ENCODE assay signal across 10 cellular contexts in the genomic region with DNA sequence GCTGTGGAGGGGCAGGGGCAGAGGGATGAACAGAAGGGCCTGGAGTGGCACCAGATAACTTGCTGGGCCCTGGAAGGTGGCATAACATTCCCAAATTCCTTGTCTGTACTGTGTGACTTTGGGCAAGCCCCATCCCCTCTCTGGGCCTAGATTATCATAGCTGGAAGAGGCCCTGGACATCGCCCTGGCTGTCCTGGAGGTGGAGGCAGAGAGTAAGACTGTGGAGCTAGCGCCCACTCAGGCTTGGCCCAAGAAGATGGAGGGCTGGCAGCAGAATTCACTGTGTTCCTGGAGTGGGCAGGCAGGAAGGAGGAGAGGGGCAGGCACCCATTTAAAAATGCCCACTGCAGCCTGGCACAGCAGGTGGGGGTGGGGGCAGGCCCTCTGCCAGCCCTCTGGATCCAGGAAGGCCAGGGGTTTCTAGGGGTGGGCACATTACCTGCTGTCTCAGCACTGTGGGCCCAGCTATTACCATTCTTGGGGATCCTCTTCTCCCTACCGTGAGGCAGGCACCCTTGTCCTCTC. TPM values are rescaled to one million over a fixed set of nuclear protein-coding genes. Genes with fewer than 3 reads are reported as not detected.
A peak's percentile ranks its signal among the peaks of the same experiment; 100 is the strongest.
DNase-seq lines count a peak whose midpoint lies in the region; ATAC-seq, FAIRE-seq and TF ChIP-seq lines count a peak whose summit lies in the region.
"Had no signal": no experiment of that assay in that cellular context is flagged by ENCODE, and none has a peak within 500 bp of the region (broad histone marks: within the 10 kb centered on the region; RNA-seq: fewer than 3 reads in every experiment).

No MANE protein-coding gene starts in this region.

- no peak overlapping the region for H2BK20ac ChIP-seq in H1 (ENCODE audit: low read length)

- no peak overlapping the region for H3K56ac ChIP-seq in H1 (replicated peaks; ENCODE audit: insufficient read length, low read depth, low read length)

- H4K91ac ChIP-seq in H1 (replicated peaks; ENCODE audit: insufficient read length, low read length), result no peak overlapping the region

- no peak overlapping the region for H4K8ac ChIP-seq in H1 (ENCODE audit: extremely low read depth, insufficient read depth, low read length)

- no peak overlapping the region for H3K27ac ChIP-seq in H1 (ENCODE audit: low read depth, low read length)

- peak overlapping the region; percentile 55 to 58 for H3K4me2 ChIP-seq in H1 (ENCODE audit: insufficient read depth in 1 of 2, low read depth in 2 of 2, low read length in 2 of 2)

- H3K27me3 ChIP-seq in H1 (replicated peaks in 1 of 4; ENCODE audit: control insufficient read depth in 3 of 4, extremely low read depth in 1 of 4, insufficient read depth in 3 of 4, low read length in 3 of 4), result peaks cover 28 to 51% (median 46%) of the 10 kb centered on the region in 4 experiments

- peak overlapping the region; percentile 32; the same call in 1 of the 2 replicates for H2AK5ac ChIP-seq in H1 (ENCODE audit: low read depth, low read length)

- no peak overlapping the region for H3K9ac ChIP-seq in H1 (replicated peaks in 1 of 4; ENCODE audit: extremely low read depth in 1 of 4, low read depth in 3 of 4, low read length in 3 of 4)

- no peak overlapping the region for H2BK12ac ChIP-seq in H1 (ENCODE audit: low read depth, low read length)

- no peaks in the 10 kb centered on the region for H3K9me3 Mint-ChIP-seq in neural crest cell
- H3K9me3 Mint-ChIP-seq: central memory CD8-positive, alpha-beta T cell; T-helper 1 cell treated with Interleukin-12 subunit alpha and Interleukin-12 subunit beta and Interleukin-4 antibody, amounts not matched to agents 30 μg/mL and 1 μg/mL, for 36 hours had no signal

- no peak overlapping the region for H2BK15ac ChIP-seq in H1 (ENCODE audit: low read length)

- peaks cover 86% of the 10 kb centered on the region for H3K4me1 Mint-ChIP-seq in neural crest cell
- H3K4me1 Mint-ChIP-seq: central memory CD8-positive, alpha-beta T cell had no signal

- FAIRE-seq in H1 (lab: Jason Lieb, UNC), result no peak

- peak overlapping the region; percentile 34 for H3K18ac ChIP-seq in H1 (ENCODE audit: extremely low read depth, low read length)

- H2BK5ac ChIP-seq in H1 (ENCODE audit: low read depth, low read length), result no peak overlapping the region

- no peak overlapping the region for H2AFZ ChIP-seq in H1 (ENCODE audit: low read length)

- H3K27ac Mint-ChIP-seq in neural crest cell (ENCODE audit: unreplicated experiment), result peak overlapping the region; percentile 84
- H3K27ac Mint-ChIP-seq: T-helper 1 cell treated with Interleukin-12 subunit alpha and Interleukin-12 subunit beta and Interleukin-4 antibody, amounts not matched to agents 30 μg/mL and 1 μg/mL, for 36 hours had no signal

- no peak overlapping the region for H3K23ac ChIP-seq in H1 (ENCODE audit: insufficient read length)

- H3K4ac ChIP-seq in H1 (replicated peaks; ENCODE audit: insufficient read length, low read depth, low read length), result no peak overlapping the region

- POLR2A ChIA-PET in H1 (lab: Charles Lee; ENCODE audit: partially characterized antibody), result interaction anchor here (0.8 to 10.7 kb wide), 4 partner anchors 10 to 22 kb away, joined by 3 to 91 read pairs (median 4); a partner anchor contains a TSS

- H3K23me2 ChIP-seq in H1 (ENCODE audit: low read depth, low read length), result no peaks in the 10 kb centered on the region

- H3K4me3 ChIP-seq in H1 (ENCODE audit: extremely low read depth in 1 of 4, insufficient read depth in 2 of 4, low read depth in 3 of 4, low read length in 4 of 4), result peak overlapping the region in 3 of 4 experiments; percentile 25 to 31 (median 27); a peak in 4 of 8 replicates

- peak; percentile 45 to 68 (median 67); a peak in 3 of 4 replicates for TF ChIP-seq CTCF in H1 (IDR thresholded peaks at IDR 0.05; ENCODE audit: control extremely low read depth in 1 of 3, insufficient read depth in 1 of 3, low read depth in 1 of 3, low read length in 3 of 3)
- peak; percentile 49 for TF ChIP-seq CTCF in neural crest cell (conservative IDR thresholded peaks at IDR 0.05)

- H3K79me1 ChIP-seq in H1 (ENCODE audit: low read depth, low read length), result no peaks in the 10 kb centered on the region

- no peak overlapping the region for H4K5ac ChIP-seq in H1 (ENCODE audit: insufficient read length, low read depth, low read length)

- no peaks in the 10 kb centered on the region for H3K36me3 Mint-ChIP-seq in neural crest cell (ENCODE audit: low read depth)

- H3K79me2 ChIP-seq in H1 (ENCODE audit: control insufficient read depth in 1 of 2, insufficient read depth in 2 of 2, low read length in 2 of 2), result no peaks in the 10 kb centered on the region

- 65% methylated on average over 3 of the region's 3 CpGs; no CpG with 5 or more reads in 1 of the 2 experiments for WGBS in H1 (ENCODE audit: extremely low coverage in 1 of 2, insufficient coverage in 1 of 2, insufficient read length in 1 of 2, insufficient replicate concordance in 2 of 2, low coverage in 1 of 2, low lambda C conversion rate in 2 of 2, missing lambda C conversion rate in 1 of 2), 2 experiments

- peak in 1 of 2 experiments; percentile 36; a peak in 2 of 4 replicates for TF ChIP-seq RAD21 in H1 (IDR thresholded peaks at IDR 0.05 in 1 of 2, conservative IDR thresholded peaks at IDR 0.05 in 1 of 2; ENCODE audit: low read depth in 2 of 2, low read length in 2 of 2)

- no peaks in the 10 kb centered on the region for H3K9me3 ChIP-seq in H1 (ENCODE audit: insufficient read depth in 2 of 2, low read depth in 1 of 2, low read length in 1 of 2)

- no peak overlapping the region for H3K14ac ChIP-seq in H1 (ENCODE audit: insufficient read length)

- no peak for TF ChIP-seq EP300 in H1 (IDR thresholded peaks at IDR 0.05; ENCODE audit: borderline replicate concordance in 1 of 2, low read depth in 2 of 2, low read length in 2 of 2)

- H4K20me1 ChIP-seq in H1 (replicated peaks in 1 of 2; ENCODE audit: control insufficient read depth in 1 of 2, insufficient read depth in 2 of 2, low read length in 2 of 2), result peaks cover 22 to 32% of the 10 kb centered on the region in 2 experiments

- TF ChIP-seq POLR2A in H1 (IDR thresholded peaks at IDR 0.05; ENCODE audit: control extremely low read depth in 1 of 2, low read depth in 2 of 2, low read length in 2 of 2), result no peak

- H3K36me3 ChIP-seq in H1 (ENCODE audit: control insufficient read depth in 2 of 4, insufficient read depth in 4 of 4, low read length in 3 of 4), result no peaks in the 10 kb centered on the region

- no peak overlapping the region for H2BK120ac ChIP-seq in H1 (replicated peaks; ENCODE audit: low read depth, low read length)

- peak overlapping the region; percentile 78 for H3K4me3 Mint-ChIP-seq in neural crest cell
- H3K4me3 Mint-ChIP-seq: central memory CD8-positive, alpha-beta T cell; T-helper 1 cell treated with Interleukin-12 subunit alpha and Interleukin-12 subunit beta and Interleukin-4 antibody, amounts not matched to agents 30 μg/mL and 1 μg/mL, for 36 hours had no signal

- peaks cover 10 to 32% (median 24%) of the 10 kb centered on the region in 4 experiments for H3K4me1 ChIP-seq in H1 (replicated peaks in 1 of 4; ENCODE audit: control insufficient read depth in 3 of 4, insufficient read depth in 4 of 4, low read length in 3 of 4)

- ATAC-seq in HG03521 (IDR thresholded peaks at IDR 0.05; ENCODE audit: unreplicated experiment) (no peak), GM18858 (IDR thresholded peaks at IDR 0.05; ENCODE audit: unreplicated experiment) (no peak)

- no peaks in the 10 kb centered on the region for H3K27me3 Mint-ChIP-seq in neural crest cell (ENCODE audit: low read depth)
- H3K27me3 Mint-ChIP-seq: central memory CD8-positive, alpha-beta T cell had no signal

- DNase-seq in AG20443 (ENCODE audit: low spot score) (peak; percentile 71), M059J (ENCODE audit: low read depth) (peak; percentile 45), H1 (ENCODE audit: low read depth in 1 of 2, low spot score in 2 of 2) (no peak), neural crest cell (ENCODE audit: low read depth, low spot score) (no peak), DMS153 treated with DMSO at 0.1 percent for 48 hours (lab: John Stamatoyannopoulos, UW; ENCODE audit: unreplicated experiment) (no peak), NCI-H2029 (lab: John Stamatoyannopoulos, UW) (no peak)

- CTCF ChIA-PET in H1 (lab: Charles Lee; ENCODE audit: partially characterized antibody), result interaction anchor here (0.6 to 15.6 kb wide), 16 partner anchors 10 to 379 kb away, joined by 3 to 258 read pairs (median 6); a partner anchor contains a TSS

RNA-seq across cellular contexts. Expression of a gene that starts 22.6 kb away (rescaled TPM):
- 6.0 and 17.5 TPM in 2 replicates for total RNA-seq in M059J (2014; rRNA removed; shearing (Covaris generic))
- 12.9 and 14.6 TPM in 2 replicates for total RNA-seq in H1 (2021; fragmentation: NEBNext Ultra II Directional; extraction: Animal tissue kit (Norgen Biotek cat#: 25700))
- polyA plus RNA-seq in H1 (2011; rRNA removed), result 11.3 and 23.4 TPM in 2 replicates
- 12.4 TPM for polyA plus RNA-seq in H1 (2011; cell fraction: cytosol; rRNA removed)
- 65.2 TPM for polyA plus RNA-seq in H1 (2011; cell fraction: nucleus; rRNA removed)
- 5.6 to 10.8 TPM (median 10.0 TPM) in 4 replicates for polyA plus RNA-seq in H1 (2012, experiment 1 of 2)
- 7.7 TPM for polyA plus RNA-seq in H1 (2012, experiment 2 of 2)
- polyA plus RNA-seq in H1 (2013, experiment 1 of 2), result 5.6 TPM
- polyA plus RNA-seq in H1 (2013, experiment 2 of 2), result 5.2 TPM
- 15.5 and 17.0 TPM in 2 replicates for polyA minus RNA-seq in H1 (2011; rRNA and poly(A)+ RNA removed)
- polyA minus RNA-seq in H1 (2011; cell fraction: cytosol; rRNA and poly(A)+ RNA removed), result 26.9 TPM
- polyA minus RNA-seq in H1 (2011; cell fraction: nucleus; rRNA and poly(A)+ RNA removed), result 34.7 TPM
- 51.3 and 55.7 TPM in 2 replicates for total RNA-seq in neural crest cell

RNA-seq across cellular contexts. Expression of a gene that starts 45.6 kb away (rescaled TPM):
- total RNA-seq in M059J (2014; rRNA removed; shearing (Covaris generic)), result 6.6 and 10.8 TPM in 2 replicates
- total RNA-seq in H1 (2021; fragmentation: NEBNext Ultra II Directional; extraction: Animal tissue kit (Norgen Biotek cat#: 25700)), result 5.3 and 5.7 TPM in 2 replicates
- 3.4 and 4.4 TPM in 2 replicates for polyA plus RNA-seq in H1 (2011; rRNA removed)
- polyA plus RNA-seq in H1 (2011; cell fraction: cytosol; rRNA removed), result 4.2 TPM
- polyA plus RNA-seq in H1 (2011; cell fraction: nucleus; rRNA removed), result 12.1 TPM
- polyA plus RNA-seq in H1 (2012, experiment 1 of 2), result 2.3 to 5.2 TPM (median 4.2 TPM) in 4 replicates
- 3.3 TPM for polyA plus RNA-seq in H1 (2012, experiment 2 of 2)
- polyA plus RNA-seq in H1 (2013, experiment 1 of 2), result 4.5 TPM
- 4.2 TPM for polyA plus RNA-seq in H1 (2013, experiment 2 of 2)
- 2.4 TPM in 2 replicates for polyA minus RNA-seq in H1 (2011; rRNA and poly(A)+ RNA removed)
- polyA minus RNA-seq in H1 (2011; cell fraction: cytosol; rRNA and poly(A)+ RNA removed), result 4.7 TPM
- 6.6 TPM for polyA minus RNA-seq in H1 (2011; cell fraction: nucleus; rRNA and poly(A)+ RNA removed)
- total RNA-seq in neural crest cell, result 18.4 and 20.9 TPM in 2 replicates

RNA-seq across cellular contexts. Expression of a gene that starts 58.5 kb away (rescaled TPM):
- total RNA-seq in M059J (2014; rRNA removed; shearing (Covaris generic)), result 3.3 and 5.6 TPM in 2 replicates
- not detected in 2 replicates for total RNA-seq in H1 (2021; fragmentation: NEBNext Ultra II Directional; extraction: Animal tissue kit (Norgen Biotek cat#: 25700))
- polyA plus RNA-seq in H1 (2011; rRNA removed), result 0.15 and 0.20 TPM in 2 replicates
- 0.26 TPM for polyA plus RNA-seq in H1 (2011; cell fraction: cytosol; rRNA removed)
- 0.13 TPM for polyA plus RNA-seq in H1 (2011; cell fraction: nucleus; rRNA removed)
- 0.09 to 0.11 TPM in 2 of 4 replicates, not detected in the others for polyA plus RNA-seq in H1 (2012, experiment 1 of 2)
- not detected for polyA plus RNA-seq in H1 (2012, experiment 2 of 2)
- 0.18 TPM for polyA plus RNA-seq in H1 (2013, experiment 1 of 2)
- 0.07 TPM for polyA plus RNA-seq in H1 (2013, experiment 2 of 2)
- polyA minus RNA-seq in H1 (2011; rRNA and poly(A)+ RNA removed), result 0.17 and 0.32 TPM in 2 replicates
- polyA minus RNA-seq in H1 (2011; cell fraction: cytosol; rRNA and poly(A)+ RNA removed), result not detected
- not detected for polyA minus RNA-seq in H1 (2011; cell fraction: nucleus; rRNA and poly(A)+ RNA removed)
- total RNA-seq in neural crest cell, result not detected in 2 replicates

Comparison
In these comparisons a context has a peak if more than half of its experiments do, and no peak if none do; other contexts are left out.
1. DNase-seq: peak in AG20443 (single experiment) and M059J (single experiment); none in H1 (0 of 2), neural crest cell (single experiment), DMS153 treated with DMSO at 0.1 percent for 48 hours (single experiment) and NCI-H2029 (single experiment).